In genomic region chr7:149199234-149199990, GRCh38 we compare ENCODE assay signal across 18 cellular contexts. TPM values are rescaled to one million over a fixed set of nuclear protein-coding genes. Genes with fewer than 3 reads are reported as not detected.
DNase-seq lines count a peak whose midpoint lies in the region; ATAC-seq, FAIRE-seq and TF ChIP-seq lines count a peak whose summit lies in the region.
"Had no signal": no experiment of that assay in that cellular context is flagged by ENCODE, and none has a peak within 500 bp of the region (broad histone marks: within the 10 kb centered on the region; RNA-seq: fewer than 3 reads in every experiment).

No MANE protein-coding gene starts in this region.

- no peak for TF ChIP-seq EP300 in HepG2 (IDR thresholded peaks at IDR 0.05; ENCODE audit: low read depth in 2 of 2, low read length in 2 of 2)
- no peak for TF ChIP-seq EP300 in HepG2 (CRISPR knock-in tag; IDR thresholded peaks at IDR 0.05; ENCODE audit: borderline replicate concordance)
- no peak for TF ChIP-seq EP300 in ovary (IDR thresholded peaks at IDR 0.05)

- POLR2A ChIA-PET in HepG2 (lab: Yijun Ruan, JAX): no interaction called here
- POLR2A ChIA-PET in activated CD8-positive, alpha-beta T cell treated with anti-CD3 and anti-CD28 coated beads for 36 hours (lab: Charles Lee): interaction anchor here (1.0 to 1.3 kb wide), 2 partner anchors 25 to 206 kb away, joined by 3 read pairs; no protein-coding TSS in a partner anchor

- no peak for DNase-seq in HepG2 (ENCODE audit: low spot score)
- DNase-seq in right lobe of liver: no peak
- no peak for DNase-seq in activated CD8-positive, alpha-beta T cell treated with anti-CD3 and anti-CD28 coated beads for 36 hours
- DNase-seq in epithelial cell of esophagus (ENCODE audit: low read depth): peak; percentile 40
- DNase-seq in ovary: no peak
- no peak for DNase-seq in NK-92 (lab: John Stamatoyannopoulos, UW; ENCODE audit: unreplicated experiment)
- DNase-seq in Kasumi-1 (lab: John Stamatoyannopoulos, UW): no peak
- DNase-seq: activated T-cell treated with anti-CD3 and anti-CD28 coated beads for 4 hours; body of pancreas; DMS79; islet precursor cell; NCI-H1092; pancreas; stimulated activated CD4-positive, alpha-beta T cell treated with anti-CD3 and anti-CD28 coated beads, Interleukin-12 subunit alpha, Interleukin-12 subunit beta, amount 100 ng/mL, for 4 hours; thyroid gland had no signal

- peaks cover 28 to 54% of the 10 kb centered on the region in 2 experiments for H3K36me3 ChIP-seq in HepG2 (replicated peaks in 1 of 2; ENCODE audit: control insufficient read depth in 1 of 2, insufficient read depth in 2 of 2, low read length in 2 of 2)
- H3K36me3 ChIP-seq in right lobe of liver: peaks cover 0 to 60% (median 18%) of the 10 kb centered on the region in 4 donors
- no peaks in the 10 kb centered on the region for H3K36me3 ChIP-seq in ovary

- H3K27ac Mint-ChIP-seq in activated CD8-positive, alpha-beta T cell treated with anti-CD3 and anti-CD28 coated beads for 36 hours: peak overlapping the region; percentile 4
- H3K27ac Mint-ChIP-seq: B cell, WTC11 had no signal

- no peaks in the 10 kb centered on the region for H3K27me3 Mint-ChIP-seq in activated CD8-positive, alpha-beta T cell treated with anti-CD3 and anti-CD28 coated beads for 36 hours
- H3K27me3 Mint-ChIP-seq: B cell had no signal

- CTCF ChIA-PET in HepG2 (lab: Yijun Ruan, JAX; ENCODE audit: low intra/inter-chr PET ratio, low total read pairs): no interaction called here
- CTCF ChIA-PET in activated CD8-positive, alpha-beta T cell treated with anti-CD3 and anti-CD28 coated beads for 36 hours (lab: Charles Lee): interaction anchor here (1.1 kb wide), 1 partner anchor 11 kb away, joined by 4 read pairs; no protein-coding TSS in a partner anchor

- H2AFZ ChIP-seq in HepG2 (ENCODE audit: low read length): no peak overlapping the region

- intact Hi-C loops in HepG2 (cut with micrococcal nuclease; ENCODE audit: unreplicated experiment) (loop anchor here (5.0 kb wide), 1 partner anchor 38 kb away; the partner anchor contains the start of gene ZNF212), right lobe of liver (cut with DNase I) (no loop called here), ovary (cut with DNase I) (no loop called here)
- intact Hi-C loops in activated CD8-positive, alpha-beta T cell treated with anti-CD3 and anti-CD28 coated beads for 36 hours (cut with micrococcal nuclease): no loop called here

- no peaks in the 10 kb centered on the region for H4K20me1 ChIP-seq in HepG2 (ENCODE audit: insufficient read depth, low read length)

- TSS peak; percentile 11 for BruUV-seq in HepG2 (replicated peaks; lab: Mats Ljungman, UMichigan)

- H3K27ac ChIP-seq in HepG2 (ENCODE audit: extremely low read length, insufficient read depth, low read length) (no peak overlapping the region), right lobe of liver (no peak overlapping the region), ovary (no peak overlapping the region)
- H3K27ac ChIP-seq: body of pancreas, pancreas, thyroid gland had no signal

- H3K4me2 ChIP-seq in HepG2 (ENCODE audit: low read depth, low read length): no peak overlapping the region

- H3K4me1 Mint-ChIP-seq in activated CD8-positive, alpha-beta T cell treated with anti-CD3 and anti-CD28 coated beads for 36 hours (ENCODE audit: low read depth): peaks cover 47% of the 10 kb centered on the region

- H3K27me3 ChIP-seq in HepG2 (ENCODE audit: control insufficient read depth in 1 of 2, insufficient read depth in 2 of 2, low read length in 2 of 2) (no peaks in the 10 kb centered on the region), right lobe of liver (no peaks in the 10 kb centered on the region), ovary (no peaks in the 10 kb centered on the region)
- H3K27me3 ChIP-seq: body of pancreas, pancreas, thyroid gland had no signal

- H3K79me2 ChIP-seq in HepG2 (ENCODE audit: insufficient read depth, low read length): peaks cover 48% of the 10 kb centered on the region

- no peak for TF ChIP-seq POLR2A in HepG2 (IDR thresholded peaks at IDR 0.05; ENCODE audit: insufficient read depth in 1 of 2, low read depth in 2 of 2, low read length in 2 of 2)
- TF ChIP-seq POLR2A in right lobe of liver (IDR thresholded peaks at IDR 0.05): no peak
- no peak for TF ChIP-seq POLR2A in ovary (IDR thresholded peaks at IDR 0.05)

- no peak overlapping the region for H3K4me3 Mint-ChIP-seq in activated CD8-positive, alpha-beta T cell treated with anti-CD3 and anti-CD28 coated beads for 36 hours
- H3K4me3 Mint-ChIP-seq: B cell, WTC11 had no signal

- TF ChIP-seq RAD21 in HepG2 (CRISPR knock-in tag; IDR thresholded peaks at IDR 0.05): no peak

- FAIRE-seq in HepG2 (lab: Jason Lieb, UNC): no peak
- FAIRE-seq: pancreas had no signal

- TF ChIP-seq CTCF in HepG2 (CRISPR knock-in tag; IDR thresholded peaks at IDR 0.05): no peak
- no peak for TF ChIP-seq CTCF in right lobe of liver (IDR thresholded peaks at IDR 0.05)
- TF ChIP-seq CTCF in activated CD8-positive, alpha-beta T cell treated with anti-CD3 and anti-CD28 coated beads for 36 hours (IDR thresholded peaks at IDR 0.05): no peak
- no peak for TF ChIP-seq CTCF in epithelial cell of esophagus (IDR thresholded peaks at IDR 0.05; ENCODE audit: insufficient read depth, low read depth, low read length, missing control alignments)
- no peak for TF ChIP-seq CTCF in ovary (IDR thresholded peaks at IDR 0.05)

- ATAC-seq in HepG2 (no peak), right lobe of liver (no peak), GM21381 (IDR thresholded peaks at IDR 0.05; ENCODE audit: unreplicated experiment) (no peak)
- no peak for ATAC-seq in activated CD8-positive, alpha-beta T cell treated with anti-CD3 and anti-CD28 coated beads for 36 hours
- ATAC-seq: body of pancreas, pancreas, WTC11 had no signal

- peaks cover 64% of the 10 kb centered on the region for H3K36me3 Mint-ChIP-seq in activated CD8-positive, alpha-beta T cell treated with anti-CD3 and anti-CD28 coated beads for 36 hours (ENCODE audit: low read depth)

- H3K9ac ChIP-seq in HepG2 (ENCODE audit: insufficient read depth, low read depth, low read length): no peak overlapping the region

- in situ Hi-C loops in HepG2 (cut with HindIII; ENCODE audit: extremely low pct_ligation_motif_present, low pct_unique_long_range_greater_than_20kb): no loop called here

- no peak overlapping the region for H3K4me3 ChIP-seq in HepG2 (replicated peaks in 1 of 3; ENCODE audit: insufficient read depth in 1 of 3, low read depth in 2 of 3, low read length in 3 of 3)
- no peak overlapping the region for H3K4me3 ChIP-seq in right lobe of liver
- H3K4me3 ChIP-seq in epithelial cell of esophagus (ENCODE audit: low read length): no peak overlapping the region
- no peak overlapping the region for H3K4me3 ChIP-seq in ovary
- H3K4me3 ChIP-seq: body of pancreas, pancreas, thyroid gland had no signal

- H3K9me3 ChIP-seq in HepG2 (ENCODE audit: low read length): no peaks in the 10 kb centered on the region
- no peaks in the 10 kb centered on the region for H3K9me3 ChIP-seq in right lobe of liver
- no peaks in the 10 kb centered on the region for H3K9me3 ChIP-seq in ovary
- H3K9me3 ChIP-seq: body of pancreas, pancreas, thyroid gland had no signal

- no peaks in the 10 kb centered on the region for H3K9me3 Mint-ChIP-seq in activated CD8-positive, alpha-beta T cell treated with anti-CD3 and anti-CD28 coated beads for 36 hours

- H3K4me1 ChIP-seq in HepG2 (ENCODE audit: insufficient read depth, low read length): peaks cover 22% of the 10 kb centered on the region
- H3K4me1 ChIP-seq in right lobe of liver: peaks cover 0 to 13% (median 4%) of the 10 kb centered on the region in 4 donors
- peaks cover 6% of the 10 kb centered on the region for H3K4me1 ChIP-seq in ovary (ENCODE audit: insufficient read depth)

- WGBS in HepG2 (ENCODE audit: low lambda C conversion rate): 92% methylated on average over 6 of the region's 6 CpGs
- WGBS in right lobe of liver (ENCODE audit: insufficient coverage, low coverage, low lambda C conversion rate, missing lambda C conversion rate): 100% methylated on average over 4 of the region's 6 CpGs
- WGBS in ovary, 3 donors: 93 to 95% (median 93%) methylated on average over 6 of the region's 6 CpGs

RNA-seq across cellular contexts. Expression of gene ZNF282, which starts 4.1 kb away (rescaled TPM):
- 19.3 and 20.9 TPM in 2 replicates for total RNA-seq in HepG2 (2016; rRNA removed; fragmentation: Illumina TruSeq; extraction: Trizol)
- 2.7 and 2.9 TPM in 2 replicates for total RNA-seq in HepG2 (2016; cell fraction: cytosol; rRNA removed; fragmentation: Illumina TruSeq; extraction: Trizol; ENCODE audit: low read depth)
- 15.5 and 23.4 TPM in 2 replicates for total RNA-seq in HepG2 (2016; cell fraction: insoluble cytoplasmic fraction; rRNA removed; fragmentation: Illumina TruSeq; extraction: Trizol)
- total RNA-seq in HepG2 (2016; cell fraction: membrane; rRNA removed; fragmentation: Illumina TruSeq; extraction: Trizol): 7.4 and 7.5 TPM in 2 replicates
- total RNA-seq in HepG2 (2016; cell fraction: nucleus; rRNA removed; fragmentation: Illumina TruSeq; extraction: Trizol): 14.8 and 18.0 TPM in 2 replicates
- 9.1 and 12.5 TPM in 2 replicates for polyA plus RNA-seq in HepG2 (2011; rRNA removed)
- polyA plus RNA-seq in HepG2 (2011; cell fraction: cytosol; rRNA removed): 8.6 and 11.7 TPM in 2 replicates
- 18.1 and 20.6 TPM in 2 replicates for polyA plus RNA-seq in HepG2 (2011; cell fraction: nucleus; rRNA removed)
- 12.3 and 12.4 TPM in 2 replicates for polyA plus RNA-seq in HepG2 (2012)
- 1.3 and 1.6 TPM in 2 replicates for polyA plus RNA-seq in HepG2 (2016; cell fraction: cytosol; fragmentation: Illumina TruSeq; extraction: Trizol; ENCODE audit: low read depth)
- 12.4 and 15.3 TPM in 2 replicates for polyA plus RNA-seq in HepG2 (2016; cell fraction: insoluble cytoplasmic fraction; fragmentation: Illumina TruSeq; extraction: Trizol; ENCODE audit: low read depth)
- 2.8 and 3.9 TPM in 2 replicates for polyA plus RNA-seq in HepG2 (2016; cell fraction: membrane; fragmentation: Illumina TruSeq; extraction: Trizol; ENCODE audit: low read depth)
- polyA plus RNA-seq in HepG2 (2016; cell fraction: nucleus; fragmentation: Illumina TruSeq; extraction: Trizol; ENCODE audit: insufficient read depth, low read depth): 16.8 and 26.8 TPM in 2 replicates
- 25.0 and 32.5 TPM in 2 replicates for polyA minus RNA-seq in HepG2 (2011; rRNA and poly(A)+ RNA removed; ENCODE audit: low replicate concordance)
- 13.9 and 18.6 TPM in 2 replicates for polyA minus RNA-seq in HepG2 (2011; cell fraction: cytosol; rRNA and poly(A)+ RNA removed)
- polyA minus RNA-seq in HepG2 (2011; cell fraction: nucleus; rRNA and poly(A)+ RNA removed): 38.4 and 52.6 TPM in 2 replicates
- 10 to 100 TPM in 3 of 6 experiments, 1 to 10 TPM in 3; 7.1 to 13.2 (median 10.0) TPM for total RNA-seq in right lobe of liver
- 10 to 100 TPM; 29.3 to 29.7 TPM for total RNA-seq in activated CD8-positive, alpha-beta T cell treated with anti-CD3 and anti-CD28 coated beads for 36 hours
- 10 to 100 TPM; 14.0 to 30.2 (median 24.5) TPM for total RNA-seq in ovary
- polyA plus RNA-seq in ovary: 10 to 100 TPM in 1 of 2 donors, 1 to 10 TPM in 1; 8.0 to 17.6 TPM

RNA-seq across cellular contexts. Expression of gene ZNF212, which starts 40.0 kb away (rescaled TPM):
- total RNA-seq in HepG2 (2016; rRNA removed; fragmentation: Illumina TruSeq; extraction: Trizol) (3.8 and 4.3 TPM in 2 replicates), right lobe of liver (1 to 10 TPM; 2.6 to 5.9 (median 4.7) TPM), ovary (10 to 100 TPM in 5 of 7 donors, 1 to 10 TPM in 2; 5.4 to 16.0 (median 11.8) TPM)
- 0.40 and 1.1 TPM in 2 replicates for total RNA-seq in HepG2 (2016; cell fraction: cytosol; rRNA removed; fragmentation: Illumina TruSeq; extraction: Trizol; ENCODE audit: low read depth)
- total RNA-seq in HepG2 (2016; cell fraction: insoluble cytoplasmic fraction; rRNA removed; fragmentation: Illumina TruSeq; extraction: Trizol): 3.6 and 4.1 TPM in 2 replicates
- 1.9 and 2.0 TPM in 2 replicates for total RNA-seq in HepG2 (2016; cell fraction: membrane; rRNA removed; fragmentation: Illumina TruSeq; extraction: Trizol)
- 3.3 and 4.5 TPM in 2 replicates for total RNA-seq in HepG2 (2016; cell fraction: nucleus; rRNA removed; fragmentation: Illumina TruSeq; extraction: Trizol)
- polyA plus RNA-seq in HepG2 (2011; rRNA removed) (2.6 and 3.1 TPM in 2 replicates), ovary (10 to 100 TPM in 1 of 2 donors, 1 to 10 TPM in 1; 7.0 to 11.0 TPM)
- polyA plus RNA-seq in HepG2 (2011; cell fraction: cytosol; rRNA removed): 2.1 and 2.3 TPM in 2 replicates
- 11.2 and 11.6 TPM in 2 replicates for polyA plus RNA-seq in HepG2 (2011; cell fraction: nucleus; rRNA removed)
- polyA plus RNA-seq in HepG2 (2012): 3.9 TPM in 2 replicates
- 0.28 and 0.59 TPM in 2 replicates for polyA plus RNA-seq in HepG2 (2016; cell fraction: cytosol; fragmentation: Illumina TruSeq; extraction: Trizol; ENCODE audit: low read depth)
- polyA plus RNA-seq in HepG2 (2016; cell fraction: insoluble cytoplasmic fraction; fragmentation: Illumina TruSeq; extraction: Trizol; ENCODE audit: low read depth): 4.2 and 5.8 TPM in 2 replicates
- 1.0 and 1.3 TPM in 2 replicates for polyA plus RNA-seq in HepG2 (2016; cell fraction: membrane; fragmentation: Illumina TruSeq; extraction: Trizol; ENCODE audit: low read depth)
- 14.2 and 14.5 TPM in 2 replicates for polyA plus RNA-seq in HepG2 (2016; cell fraction: nucleus; fragmentation: Illumina TruSeq; extraction: Trizol; ENCODE audit: insufficient read depth, low read depth)
- 4.0 and 4.6 TPM in 2 replicates for polyA minus RNA-seq in HepG2 (2011; rRNA and poly(A)+ RNA removed; ENCODE audit: low replicate concordance)
- polyA minus RNA-seq in HepG2 (2011; cell fraction: cytosol; rRNA and poly(A)+ RNA removed): 1.7 and 2.3 TPM in 2 replicates
- 5.2 and 6.1 TPM in 2 replicates for polyA minus RNA-seq in HepG2 (2011; cell fraction: nucleus; rRNA and poly(A)+ RNA removed)
- total RNA-seq in activated CD8-positive, alpha-beta T cell treated with anti-CD3 and anti-CD28 coated beads for 36 hours: 10 to 100 TPM; 10.5 to 13.4 TPM

RNA-seq across cellular contexts. Expression of gene ZNF398, which starts 52.2 kb away (rescaled TPM):
- total RNA-seq in HepG2 (2016; rRNA removed; fragmentation: Illumina TruSeq; extraction: Trizol) (8.9 and 10.4 TPM in 2 replicates), right lobe of liver (1 to 10 TPM; 5.3 to 7.9 (median 6.2) TPM), ovary (10 to 100 TPM; 14.9 to 20.6 (median 19.4) TPM)
- 14.2 and 15.4 TPM in 2 replicates for total RNA-seq in HepG2 (2016; cell fraction: cytosol; rRNA removed; fragmentation: Illumina TruSeq; extraction: Trizol; ENCODE audit: low read depth)
- total RNA-seq in HepG2 (2016; cell fraction: insoluble cytoplasmic fraction; rRNA removed; fragmentation: Illumina TruSeq; extraction: Trizol): 8.5 and 9.2 TPM in 2 replicates
- total RNA-seq in HepG2 (2016; cell fraction: membrane; rRNA removed; fragmentation: Illumina TruSeq; extraction: Trizol): 6.4 and 7.2 TPM in 2 replicates
- 10.8 and 11.7 TPM in 2 replicates for total RNA-seq in HepG2 (2016; cell fraction: nucleus; rRNA removed; fragmentation: Illumina TruSeq; extraction: Trizol)
- polyA plus RNA-seq in HepG2 (2011; rRNA removed) (3.0 and 3.4 TPM in 2 replicates), ovary (1 to 10 TPM; 5.0 to 9.3 TPM)
- polyA plus RNA-seq in HepG2 (2011; cell fraction: cytosol; rRNA removed): 1.4 and 1.9 TPM in 2 replicates
- polyA plus RNA-seq in HepG2 (2011; cell fraction: nucleus; rRNA removed): 5.8 and 7.1 TPM in 2 replicates
- 3.2 and 3.4 TPM in 2 replicates for polyA plus RNA-seq in HepG2 (2012)
- 0.38 and 0.57 TPM in 2 replicates for polyA plus RNA-seq in HepG2 (2016; cell fraction: cytosol; fragmentation: Illumina TruSeq; extraction: Trizol; ENCODE audit: low read depth)
- 5.1 and 6.1 TPM in 2 replicates for polyA plus RNA-seq in HepG2 (2016; cell fraction: insoluble cytoplasmic fraction; fragmentation: Illumina TruSeq; extraction: Trizol; ENCODE audit: low read depth)
- polyA plus RNA-seq in HepG2 (2016; cell fraction: membrane; fragmentation: Illumina TruSeq; extraction: Trizol; ENCODE audit: low read depth): 1.7 and 1.9 TPM in 2 replicates
- polyA plus RNA-seq in HepG2 (2016; cell fraction: nucleus; fragmentation: Illumina TruSeq; extraction: Trizol; ENCODE audit: insufficient read depth, low read depth): 7.1 and 7.4 TPM in 2 replicates
- polyA minus RNA-seq in HepG2 (2011; rRNA and poly(A)+ RNA removed; ENCODE audit: low replicate concordance): 23.8 and 53.0 TPM in 2 replicates
- polyA minus RNA-seq in HepG2 (2011; cell fraction: cytosol; rRNA and poly(A)+ RNA removed): 4.0 and 5.1 TPM in 2 replicates
- polyA minus RNA-seq in HepG2 (2011; cell fraction: nucleus; rRNA and poly(A)+ RNA removed): 17.5 and 21.4 TPM in 2 replicates
- 1 to 10 TPM; 7.2 to 8.7 TPM for total RNA-seq in activated CD8-positive, alpha-beta T cell treated with anti-CD3 and anti-CD28 coated beads for 36 hours
